In genomic region chr17:79965806-79966205, GRCh38 we compare ENCODE assay signal across 13 cellular contexts.
A peak's percentile ranks its signal among the peaks of the same experiment; 100 is the strongest.
DNase-seq lines count a peak whose midpoint lies in the region; ATAC-seq and TF ChIP-seq lines count a peak whose summit lies in the region.
"Had no signal": no experiment of that assay in that cellular context is flagged by ENCODE, and none has a peak within 500 bp of the region (broad histone marks: within the 10 kb centered on the region; RNA-seq: fewer than 3 reads in every experiment).

No MANE protein-coding gene starts in this region.

- H3K9ac ChIP-seq in H9 (ENCODE audit: extremely low read depth, insufficient read length, low read length), result no peak overlapping the region

- H3K4me1 Mint-ChIP-seq in H9 (peaks cover 22 to 29% of the 10 kb centered on the region in 2 experiments), progenitor cell of endocrine pancreas (ENCODE audit: low read depth) (peaks cover 6% of the 10 kb centered on the region)

- H4K5ac ChIP-seq in H9 (ENCODE audit: insufficient read length, low read depth, low read length), result no peak overlapping the region

- peaks cover 3% of the 10 kb centered on the region for H3K79me1 ChIP-seq in H9 (ENCODE audit: insufficient read depth, low read depth, low read length, poor library complexity, severe bottlenecking)

- no peak overlapping the region for H3K18ac ChIP-seq in H9 (ENCODE audit: insufficient read length, low read depth, low read length)

- no peaks in the 10 kb centered on the region for H3K27me3 ChIP-seq in H9 (ENCODE audit: insufficient read depth, low read length)
- H3K27me3 ChIP-seq: SJCRH30 had no signal

- whole genome bisulfite sequencing in H9 (ENCODE audit: extremely low coverage, insufficient read length, low lambda C conversion rate), result no CpG with 5 or more reads among the region's 6 CpGs

- H3K9me3 Mint-ChIP-seq in H9 (peaks cover 15 to 20% of the 10 kb centered on the region in 2 experiments), progenitor cell of endocrine pancreas (ENCODE audit: low read depth) (peaks cover 7% of the 10 kb centered on the region)
- H3K9me3 Mint-ChIP-seq: activated CD4-positive, alpha-beta memory T cell treated with anti-CD3 and anti-CD28 coated beads, Interleukin-2, amount 10 ng/mL, durations not matched to agents 7 days and 5 days had no signal

- H3K4me1 ChIP-seq in H9 (ENCODE audit: insufficient read depth, low read length), result no peaks in the 10 kb centered on the region
- H3K4me1 ChIP-seq: SJCRH30 had no signal

- no peak overlapping the region for H2BK5ac ChIP-seq in H9 (ENCODE audit: insufficient read length, low read length)

- no peak overlapping the region for H3K27ac Mint-ChIP-seq in H9
- peak overlapping the region; percentile 21 for H3K27ac Mint-ChIP-seq in progenitor cell of endocrine pancreas
- H3K27ac Mint-ChIP-seq: activated CD4-positive, alpha-beta memory T cell treated with anti-CD3 and anti-CD28 coated beads, Interleukin-2, amount 10 ng/mL, durations not matched to agents 7 days and 5 days had no signal

- TF ChIP-seq CTCF in H9 (conservative IDR thresholded peaks at IDR 0.05) (no peak), progenitor cell of endocrine pancreas (IDR thresholded peaks at IDR 0.05; ENCODE audit: unreplicated experiment) (no peak), foreskin fibroblast (IDR thresholded peaks at IDR 0.05; ENCODE audit: low read depth, low read length) (no peak)

- no peak overlapping the region for H3T11ph ChIP-seq in H9 (ENCODE audit: low read length)

- no peak overlapping the region for H2BK120ac ChIP-seq in H9 (ENCODE audit: low read depth, low read length, poor library complexity, severe bottlenecking)

- H2BK20ac ChIP-seq in H9 (ENCODE audit: low read depth, low read length, poor library complexity, severe bottlenecking), result no peak overlapping the region

- H3K79me2 ChIP-seq in H9 (ENCODE audit: insufficient read depth, low read length), result peaks cover 3% of the 10 kb centered on the region; the same call in 1 of the 2 replicates

- DNase-seq in H9 (peak; percentile 24), anterior cingulate cortex (lab: John Stamatoyannopoulos, UW) (peak in 34 of 58 donors; percentile 5 to 82 (median 48)), islet precursor cell (peak; percentile 49), progenitor cell of endocrine pancreas (ENCODE audit: low spot score, unreplicated experiment) (no peak), NCI-H748 treated with DMSO at 0.1 percent for 48 hours (lab: John Stamatoyannopoulos, UW) (no peak), foreskin fibroblast (no peak)
- DNase-seq: activated CD4-positive, alpha-beta memory T cell treated with anti-CD3 and anti-CD28 coated beads, Interleukin-2, amount 10 ng/mL, durations not matched to agents 7 days and 5 days; activated gamma-delta T cell treated with Interleukin-2 at 50 U/mL for 16 hours; AML-193; erythroblast; SJCRH30; stimulated activated CD4-positive, alpha-beta T cell treated with anti-CD3 and anti-CD28 coated beads, Interleukin-12 subunit alpha, Interleukin-12 subunit beta, amount 100 ng/mL, for 4 hours had no signal

- no peaks in the 10 kb centered on the region for H4K20me1 ChIP-seq in H9 (ENCODE audit: control insufficient read depth, insufficient read depth, insufficient read length)

- no peaks in the 10 kb centered on the region for H3K9me3 ChIP-seq in H9 (ENCODE audit: control insufficient read depth, low read depth, low read length)

- no peak overlapping the region for H3K23ac ChIP-seq in H9 (ENCODE audit: insufficient read length, low read depth, low read length)

- H3K27me3 Mint-ChIP-seq in H9 (ENCODE audit: low read depth) (no peaks in the 10 kb centered on the region; the same call in 1 of the 2 replicates), progenitor cell of endocrine pancreas (no peaks in the 10 kb centered on the region)

- no peak overlapping the region for H3K4me3 ChIP-seq in foreskin fibroblast (ENCODE audit: low read depth in 1 of 2, low read length in 2 of 2)
- H3K4me3 ChIP-seq: SJCRH30 had no signal

- no peak overlapping the region for H4K8ac ChIP-seq in H9 (replicated peaks; ENCODE audit: insufficient read length, low read depth, low read length)

- H2BK12ac ChIP-seq in H9 (ENCODE audit: insufficient read length, low read depth, low read length), result no peak overlapping the region

- no peak overlapping the region for H3K4me2 ChIP-seq in H9 (ENCODE audit: insufficient read depth, insufficient read length, low read length)

- H3K4ac ChIP-seq in H9 (ENCODE audit: low read depth, low read length), result no peak overlapping the region

- H2AK5ac ChIP-seq in H9 (ENCODE audit: insufficient read length, low read length), result no peak overlapping the region

- H3K23me2 ChIP-seq in H9 (ENCODE audit: insufficient read length, low read depth, low read length, poor library complexity, severe bottlenecking), result no peaks in the 10 kb centered on the region

- H2BK15ac ChIP-seq in H9 (ENCODE audit: low read depth, low read length), result no peak overlapping the region

- no peak overlapping the region for H3K4me3 Mint-ChIP-seq in H9
- no peak overlapping the region for H3K4me3 Mint-ChIP-seq in progenitor cell of endocrine pancreas (ENCODE audit: low read depth)
- H3K4me3 Mint-ChIP-seq: activated CD4-positive, alpha-beta memory T cell treated with anti-CD3 and anti-CD28 coated beads, Interleukin-2, amount 10 ng/mL, durations not matched to agents 7 days and 5 days had no signal

- no peak overlapping the region for H3K27ac ChIP-seq in H9 (ENCODE audit: insufficient read length, low read depth, low read length)
- H3K27ac ChIP-seq: SJCRH30 had no signal

- no peak for ATAC-seq in GM19395 (IDR thresholded peaks at IDR 0.05; ENCODE audit: unreplicated experiment)

- no peak overlapping the region for H3K14ac ChIP-seq in H9 (ENCODE audit: insufficient read depth, low read length)

- no peak overlapping the region for H3K56ac ChIP-seq in H9 (ENCODE audit: insufficient read length, low read depth, low read length)

- peaks cover 24 to 32% (median 26%) of the 10 kb centered on the region in 3 experiments for H3K36me3 Mint-ChIP-seq in H9 (ENCODE audit: insufficient read depth in 1 of 3, low read depth in 3 of 3)
- peaks cover 17% of the 10 kb centered on the region for H3K36me3 Mint-ChIP-seq in progenitor cell of endocrine pancreas (ENCODE audit: insufficient read depth)

- H4K91ac ChIP-seq in H9 (ENCODE audit: insufficient read length, low read depth, low read length), result no peak overlapping the region

- H2AFZ ChIP-seq in H9 (ENCODE audit: low read length), result no peak overlapping the region

Comparison
In these comparisons a context has a peak if more than half of its experiments do, and no peak if none do; other contexts are left out.
1. DNase-seq: peak in H9 (single experiment), anterior cingulate cortex (34 of 58) and islet precursor cell (single experiment); none in progenitor cell of endocrine pancreas (single experiment), NCI-H748 treated with DMSO at 0.1 percent for 48 hours (single experiment) and foreskin fibroblast (0 of 2).